Comparison of ENCODE assay signal across 17 cellular contexts in genomic region chr7:7125993-7126392, GRCh38.
"Had no signal": no experiment of that assay in that cellular context is flagged by ENCODE, and none has a peak within 500 bp of the region (broad histone marks: within the 10 kb centered on the region; RNA-seq: fewer than 3 reads in every experiment).

No MANE protein-coding gene starts in this region.

- H3K9me3 Mint-ChIP-seq: activated T-cell treated with anti-CD3 and anti-CD28 coated beads, Interleukin-2, amount 50 U/mL, for 4 hours; stimulated activated memory B cell treated with anti-CD40 and anti-IgM and Interleukin-4, amounts not matched to agents 10 μg/mL and 1 μg/mL and 100 μg/mL, for 72 hours had no signal

- H3K4me1 Mint-ChIP-seq: activated CD4-positive, alpha-beta T cell treated with anti-CD3 and anti-CD28 coated beads, Interleukin-2, amount 10 ng/mL, durations not matched to agents 24 days and 14 days had no signal

- H3K36me3 ChIP-seq: ovary had no signal

- H3K4me3 ChIP-seq: ovary had no signal

- H3K27ac Mint-ChIP-seq: activated CD4-positive, alpha-beta T cell treated with anti-CD3 and anti-CD28 coated beads, Interleukin-2, amount 10 ng/mL, durations not matched to agents 24 days and 14 days; stimulated activated memory B cell treated with anti-CD40 and anti-IgM and Interleukin-4, amounts not matched to agents 10 μg/mL and 1 μg/mL and 100 μg/mL, for 72 hours had no signal

- H3K4me3 Mint-ChIP-seq: activated CD4-positive, alpha-beta T cell treated with anti-CD3 and anti-CD28 coated beads, Interleukin-2, amount 10 ng/mL, durations not matched to agents 24 days and 14 days; activated T-cell treated with anti-CD3 and anti-CD28 coated beads, Interleukin-2, amount 50 U/mL, for 4 hours; stimulated activated memory B cell treated with anti-CD40 and anti-IgM and Interleukin-4, amounts not matched to agents 10 μg/mL and 1 μg/mL and 100 μg/mL, for 72 hours had no signal

- H3K27me3 ChIP-seq: ovary had no signal

- H3K27ac ChIP-seq: ovary had no signal

- DNase-seq: activated CD4-positive, alpha-beta T cell treated with anti-CD3 and anti-CD28 coated beads, Interleukin-2, amount 10 ng/mL, durations not matched to agents 24 days and 14 days; activated CD8-positive, alpha-beta memory T cell treated with anti-CD3 and anti-CD28 coated beads, Interleukin-2, amount 50 U/mL, for 4 hours; activated naive CD4-positive, alpha-beta T cell treated with anti-CD3 and anti-CD28 coated beads, Interleukin-2, amount 50 U/mL, for 16 hours; activated T-cell treated with anti-CD3 and anti-CD28 coated beads, Interleukin-2, amount 50 U/mL, for 4 hours; cerebellar nuclear complex; cortex of kidney; erythroblast; foreskin melanocyte; hypothalamus; islet precursor cell; left colon; mammary epithelial cell; ovary; stimulated activated CD4-positive, alpha-beta T cell treated with anti-CD3 and anti-CD28 coated beads, Interleukin-4, amount 100 ng/mL, for 4 hours; T1000 had no signal

- H3K9me3 ChIP-seq: ovary had no signal

- ATAC-seq: activated T-cell treated with anti-CD3 and anti-CD28 coated beads, Interleukin-2, amount 50 U/mL, for 4 hours; left colon; sciatic nerve; stimulated activated memory B cell treated with anti-CD40 and anti-IgM and Interleukin-4, amounts not matched to agents 10 μg/mL and 1 μg/mL and 100 μg/mL, for 72 hours had no signal

- H3K36me3 Mint-ChIP-seq: stimulated activated memory B cell treated with anti-CD40 and anti-IgM and Interleukin-4, amounts not matched to agents 10 μg/mL and 1 μg/mL and 100 μg/mL, for 72 hours had no signal

- H3K27me3 Mint-ChIP-seq: stimulated activated memory B cell treated with anti-CD40 and anti-IgM and Interleukin-4, amounts not matched to agents 10 μg/mL and 1 μg/mL and 100 μg/mL, for 72 hours had no signal
